ENCODE assay signal across 9 cellular contexts in the genomic region with DNA sequence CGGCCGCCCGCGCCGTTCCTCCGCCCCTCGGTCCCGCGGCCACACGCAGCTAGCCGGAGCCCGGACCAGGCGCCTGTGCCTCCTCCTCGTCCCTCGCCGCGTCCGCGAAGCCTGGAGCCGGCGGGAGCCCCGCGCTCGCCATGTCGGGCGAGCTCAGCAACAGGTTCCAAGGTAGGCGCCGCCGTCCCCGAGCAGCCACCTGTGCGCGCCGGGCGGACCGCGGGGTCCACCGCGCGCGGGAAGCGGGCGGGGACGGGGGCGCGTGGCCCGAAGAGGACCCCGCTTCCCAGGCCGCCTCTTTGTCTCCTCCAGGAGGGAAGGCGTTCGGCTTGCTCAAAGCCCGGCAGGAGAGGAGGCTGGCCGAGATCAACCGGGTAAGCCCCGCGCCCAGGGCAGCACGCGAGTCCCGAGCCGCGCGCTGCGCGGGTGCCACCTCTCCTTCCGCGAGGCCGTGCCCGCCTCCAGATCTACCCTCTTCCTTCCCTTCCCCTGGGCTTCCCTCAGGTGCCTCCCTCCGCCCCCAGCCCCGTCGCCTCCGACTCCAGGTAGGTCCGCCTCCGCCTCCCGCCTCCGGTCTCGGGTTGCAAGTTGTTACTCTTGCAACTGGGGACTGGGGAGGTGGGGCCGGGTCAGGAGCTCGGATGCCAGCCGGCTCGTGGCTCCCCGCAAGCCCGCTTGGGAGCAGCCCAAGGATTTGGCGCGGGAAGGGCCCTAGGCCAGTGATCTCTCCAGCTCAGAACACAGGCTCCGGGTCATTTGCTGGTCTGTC. TPM values are rescaled to one million over a fixed set of nuclear protein-coding genes. Genes with fewer than 3 reads are reported as not detected.
DNase-seq lines count a peak whose midpoint lies in the region; ATAC-seq and TF ChIP-seq lines count a peak whose summit lies in the region.
"Had no signal": no experiment of that assay in that cellular context is flagged by ENCODE, and none has a peak within 500 bp of the region (broad histone marks: within the 10 kb centered on the region; RNA-seq: fewer than 3 reads in every experiment).

TSS of gene AIF1L (plus strand) at position 42 of the 769 bp plus-strand sequence. CDS start at position 141, 99 bp downstream.

- DNase-seq in HAP-1 (ENCODE audit: low spot score in 2 of 2) (peak; percentile 3 to 74), NT2/D1 (ENCODE audit: low read depth, low spot score) (peak; percentile 76), breast epithelium (ENCODE audit: low spot score in 2 of 2) (no peak), activated gamma-delta T cell (lab: John Stamatoyannopoulos, UW) (no peak), NOMO-1 treated with DMSO at 0.1 percent for 48 hours (lab: John Stamatoyannopoulos, UW; ENCODE audit: unreplicated experiment) (no peak)
- peak; percentile 9 to 47 (median 19) for DNase-seq in stimulated activated CD4-positive, alpha-beta T cell treated with anti-CD3 and anti-CD28 coated beads, TNF-alpha, amount 100 ng/mL, for 4 hours (ENCODE audit: low read depth in 3 of 3)

- H3K36me3 ChIP-seq in HAP-1 (replicated peaks) (no peaks in the 10 kb centered on the region), NT2/D1 (ENCODE audit: insufficient read depth, insufficient read length, low read length) (peaks cover 24% of the 10 kb centered on the region), breast epithelium (no peaks in the 10 kb centered on the region)
- H3K36me3 ChIP-seq: SJSA1 had no signal

- H3K4me3 ChIP-seq in HAP-1 (peak within 1 kb of the TSS; percentile 51), NT2/D1 (ENCODE audit: insufficient read length, low read depth) (peak within 1 kb of the TSS; percentile 89), breast epithelium (peak within 1 kb of the TSS; percentile 55 to 82 (median 64))
- H3K4me3 ChIP-seq: SJSA1 had no signal

- H3K9ac ChIP-seq in NT2/D1 (ENCODE audit: insufficient read length, low read depth), result peak within 1 kb of the TSS; percentile 97

- H3K27me3 ChIP-seq in HAP-1 (ENCODE audit: low read depth) (0 out of 2 replicates have a peak, but pooled peaks cover 3% of the 10 kb centered on the region), NT2/D1 (ENCODE audit: insufficient read depth, insufficient read length) (no peaks in the 10 kb centered on the region), breast epithelium (peaks cover 0 to 14% of the 10 kb centered on the region in 2 donors), layer of hippocampus (ENCODE audit: control insufficient read depth, insufficient read depth, low read length) (no peaks in the 10 kb centered on the region)

- intact Hi-C loops in breast epithelium (cut with DNase I; ENCODE audit: low total_unique reads), result no loop called here

- H3K27ac ChIP-seq in breast epithelium, result peak within 1 kb of the TSS; percentile 26 to 45
- H3K27ac ChIP-seq in layer of hippocampus (ENCODE audit: low read depth, low read length), result peak within 1 kb of the TSS; percentile 82
- H3K27ac ChIP-seq: SJSA1 had no signal

- ATAC-seq in GM19351 (IDR thresholded peaks at IDR 0.05; ENCODE audit: unreplicated experiment), result no peak

- no peak for TF ChIP-seq POLR2A in breast epithelium (IDR thresholded peaks at IDR 0.05)

- H3K9me3 ChIP-seq in HAP-1 (no peaks in the 10 kb centered on the region), NT2/D1 (ENCODE audit: insufficient read depth, low read length) (no peaks in the 10 kb centered on the region), breast epithelium (no peaks in the 10 kb centered on the region)
- H3K9me3 ChIP-seq: SJSA1 had no signal

- in situ Hi-C loops in HAP-1 (cut with MboI; ENCODE audit: low sequenced_read_pairs), result no loop called here

- H3K4me1 ChIP-seq in HAP-1 (peaks cover 10% of the 10 kb centered on the region), NT2/D1 (ENCODE audit: insufficient read depth, insufficient read length) (peaks cover 50% of the 10 kb centered on the region), breast epithelium (no peaks in the 10 kb centered on the region)

- no peak for TF ChIP-seq CTCF in breast epithelium (IDR thresholded peaks at IDR 0.05)

RNA-seq across cellular contexts. Expression of gene AIF1L, which starts in this region (rescaled TPM):
- total RNA-seq in breast epithelium, result 10 to 100 TPM; 12.5 to 33.8 (median 22.5) TPM

Comparison
In these comparisons a context has a peak if more than half of its experiments do, and no peak if none do; other contexts are left out.
1. DNase-seq: peak in HAP-1 (2 of 2), NT2/D1 (single experiment) and stimulated activated CD4-positive, alpha-beta T cell treated with anti-CD3 and anti-CD28 coated beads, TNF-alpha, amount 100 ng/mL, for 4 hours (3 of 3); none in breast epithelium (0 of 2), activated gamma-delta T cell (single experiment) and NOMO-1 treated with DMSO at 0.1 percent for 48 hours (single experiment).
2. Peak in every context shown above with its lines, with median percentiles within 50 percentile points of each other: H3K4me3 ChIP-seq.